Comparison of ENCODE assay signal across 8 cellular contexts in the genomic region with DNA sequence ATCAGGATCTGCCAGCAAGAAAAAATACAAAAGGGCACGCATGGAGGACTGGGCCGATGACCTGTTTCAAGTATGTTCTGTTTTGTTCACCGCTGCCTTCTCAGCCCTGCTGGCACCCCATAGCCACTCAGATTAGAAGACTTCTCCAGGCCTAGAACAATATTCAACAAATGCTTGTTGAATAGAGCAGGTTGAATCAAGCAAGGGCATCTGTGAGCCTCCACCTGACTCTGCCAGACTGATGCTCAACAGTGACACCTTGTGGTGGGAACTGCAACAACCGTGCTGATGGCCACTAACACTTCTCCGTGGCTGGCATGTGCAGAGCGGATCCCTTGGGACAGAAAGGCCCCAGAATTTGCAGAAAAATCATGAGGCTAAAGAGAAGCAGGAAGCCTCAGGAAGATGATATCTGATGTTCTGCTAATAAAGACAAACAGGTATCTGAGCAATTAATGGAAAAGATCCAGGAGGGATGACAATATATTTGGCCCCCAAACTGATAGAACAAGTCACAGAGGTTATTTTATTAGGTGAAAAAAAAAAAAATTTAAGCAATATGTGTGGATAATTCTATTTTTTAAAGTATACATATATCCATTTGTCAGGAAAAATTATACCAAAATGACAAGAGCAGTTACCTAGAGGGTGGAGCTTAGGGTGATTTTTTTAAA.
DNase-seq lines count a peak whose midpoint lies in the region; ATAC-seq and TF ChIP-seq lines count a peak whose summit lies in the region.

No MANE protein-coding gene starts in this region.

- H3K9me3 ChIP-seq in sigmoid colon = no peaks in the 10 kb centered on the region

- DNase-seq in CD1c-positive myeloid dendritic cell (ENCODE audit: extremely low spot score) (peak; percentile 36), NCI-H226 (peak; percentile 32), head of caudate nucleus (peak in 37 of 42 donors; percentile 16 to 77 (median 56)), NCI-H1048 (lab: John Stamatoyannopoulos, UW) (no peak), sigmoid colon (no peak)
- DNase-seq in activated CD8-positive, alpha-beta memory T cell treated with anti-CD3 and anti-CD28 coated beads, Interleukin-2, amount 50 U/mL, for 4 hours = peak; percentile 19
- peak; percentile 62 to 65 for DNase-seq in stimulated activated CD4-positive, alpha-beta T cell treated with anti-CD3 and anti-CD28 coated beads, Interleukin-2, amount 100 ng/mL, for 24 hours

- WGBS in sigmoid colon, 2 donors = 53 to 82% methylated on average over 6 of the region's 6 CpGs

- no peak overlapping the region for H3K4me3 ChIP-seq in sigmoid colon

- no peaks in the 10 kb centered on the region for H3K4me1 ChIP-seq in sigmoid colon

- intact Hi-C loops in head of caudate nucleus (cut with DNase I) (no loop called here), sigmoid colon (cut with DNase I) (no loop called here)

- peak in 1 of 4 experiments; percentile 21 for TF ChIP-seq CTCF in sigmoid colon (IDR thresholded peaks at IDR 0.05)

- TF ChIP-seq EP300 in sigmoid colon (IDR thresholded peaks at IDR 0.05) = no peak

- no peak overlapping the region for H3K27ac ChIP-seq in sigmoid colon

- ATAC-seq in GM21619 (IDR thresholded peaks at IDR 0.05; ENCODE audit: unreplicated experiment) = peak; percentile 55

- H3K36me3 ChIP-seq in sigmoid colon = no peaks in the 10 kb centered on the region

- no peak for TF ChIP-seq POLR2A in sigmoid colon (IDR thresholded peaks at IDR 0.05)

- H3K27me3 ChIP-seq in sigmoid colon = peaks cover 0 to 5% (median 0%) of the 10 kb centered on the region in 3 donors

Comparison
In these comparisons a context has a peak if more than half of its experiments do, and no peak if none do; other contexts are left out.
1. DNase-seq: peak in CD1c-positive myeloid dendritic cell (single experiment), NCI-H226 (single experiment), activated CD8-positive, alpha-beta memory T cell treated with anti-CD3 and anti-CD28 coated beads, Interleukin-2, amount 50 U/mL, for 4 hours (single experiment), head of caudate nucleus (37 of 42) and stimulated activated CD4-positive, alpha-beta T cell treated with anti-CD3 and anti-CD28 coated beads, Interleukin-2, amount 100 ng/mL, for 24 hours (2 of 2); none in NCI-H1048 (single experiment) and sigmoid colon (single experiment).